2 cellular contexts compared by ENCODE assay signal in the genomic region with DNA sequence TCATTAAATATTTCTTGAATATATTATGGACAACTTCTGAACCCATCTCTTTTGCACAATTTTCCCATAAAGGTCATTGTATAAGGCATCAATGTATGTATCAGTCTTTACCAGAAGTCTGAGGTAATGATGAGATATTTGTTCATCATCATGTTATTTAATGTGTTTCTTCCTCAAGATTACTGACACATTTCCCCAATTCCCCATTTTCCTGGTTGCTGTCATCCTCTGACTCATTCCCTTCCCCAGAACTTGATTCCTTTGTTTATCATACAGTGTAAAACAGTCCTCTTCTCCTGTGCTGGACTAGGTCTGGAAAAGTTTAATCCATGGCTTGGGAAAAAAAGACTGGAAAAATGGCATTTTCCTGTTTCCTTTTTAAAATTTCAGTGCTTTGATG.
A peak's percentile ranks its signal among the peaks of the same experiment; 100 is the strongest.
TF ChIP-seq lines count a peak whose summit lies in the region.

No MANE protein-coding gene starts in this region.

TF ChIP-seq in IMR-90, 13 proteins besides CTCF, POLR2A, EP300 and RAD21:
- TF ChIP-seq RFX5 (IDR thresholded peaks at IDR 0.05; ENCODE audit: low read depth, low read length) (no peak), MXI1 (IDR thresholded peaks at IDR 0.05; ENCODE audit: borderline replicate concordance, low read depth, low read length) (no peak), BHLHE40 (IDR thresholded peaks at IDR 0.05; ENCODE audit: low read depth, low read length) (no peak), FOS (IDR thresholded peaks at IDR 0.05; ENCODE audit: low read depth, low read length) (peak; percentile 76)

TF ChIP-seq in endothelial cell of umbilical vein, 7 proteins besides CTCF, POLR2A, EP300 and RAD21:
- TF ChIP-seq, protein P1, sequence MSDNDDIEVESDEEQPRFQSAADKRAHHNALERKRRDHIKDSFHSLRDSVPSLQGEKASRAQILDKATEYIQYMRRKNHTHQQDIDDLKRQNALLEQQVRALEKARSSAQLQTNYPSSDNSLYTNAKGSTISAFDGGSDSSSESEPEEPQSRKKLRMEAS (IDR thresholded peaks at IDR 0.05; ENCODE audit: insufficient read depth, insufficient read length), result no peak
- TF ChIP-seq FOS (IDR thresholded peaks at IDR 0.05; ENCODE audit: borderline replicate concordance, insufficient read depth, low read length) (peak; percentile 98), MYC (IDR thresholded peaks at IDR 0.05; ENCODE audit: low read depth, low read length) (no peak), JUN (IDR thresholded peaks at IDR 0.05; ENCODE audit: borderline replicate concordance, insufficient read depth, insufficient read length, low read depth) (peak; percentile 90), GATA2 (IDR thresholded peaks at IDR 0.05; ENCODE audit: insufficient read depth, insufficient read length, low read depth, low read length) (peak; percentile 78)
